Comparison of ENCODE assay signal across 24 cellular contexts in the genomic region with DNA sequence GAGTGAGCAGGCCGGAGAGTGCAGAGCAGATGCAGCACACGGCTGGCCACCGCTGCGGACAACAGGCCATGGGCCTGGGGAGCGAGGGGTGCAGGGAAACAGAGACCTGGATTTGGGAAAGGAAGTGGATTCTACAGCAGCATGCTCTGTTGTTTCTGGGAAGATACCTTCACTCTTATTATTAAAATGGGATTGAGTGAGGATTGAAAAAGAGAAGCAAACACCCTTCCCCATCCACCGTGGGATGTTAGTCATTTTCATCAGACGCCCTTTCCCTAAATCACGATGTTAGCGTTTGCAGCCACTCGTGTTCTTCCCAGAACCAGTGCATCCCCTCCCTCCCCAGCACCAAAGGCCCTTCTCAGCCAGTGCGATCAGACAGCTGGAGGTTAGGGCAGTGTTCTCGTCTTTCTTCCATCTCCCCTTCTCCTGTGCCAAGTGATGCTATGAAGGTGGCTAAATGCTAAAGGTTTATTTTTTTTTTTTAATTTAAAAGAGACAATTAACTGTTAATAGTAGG.
DNase-seq lines count a peak whose midpoint lies in the region; ATAC-seq and TF ChIP-seq lines count a peak whose summit lies in the region.
"Had no signal": no experiment of that assay in that cellular context is flagged by ENCODE, and none has a peak within 500 bp of the region (broad histone marks: within the 10 kb centered on the region; RNA-seq: fewer than 3 reads in every experiment).

No MANE protein-coding gene starts in this region.

- no peak for ATAC-seq in gastrocnemius medialis
- no peak for ATAC-seq in GM21786 (IDR thresholded peaks at IDR 0.05; ENCODE audit: unreplicated experiment)
- no peak for ATAC-seq in GM18909 (IDR thresholded peaks at IDR 0.05; ENCODE audit: poor library complexity, unreplicated experiment)

- DNase-seq in activated CD4-positive, alpha-beta T cell treated with anti-CD3 and anti-CD28 coated beads, Interleukin-2, amount 10 ng/mL, durations not matched to agents 7 days and 5 days = no peak
- DNase-seq in activated CD4-positive, alpha-beta T cell treated with anti-CD3 and anti-CD28 coated beads, Interleukin-2, amount 50 U/mL, for 4 hours = no peak
- DNase-seq in islet precursor cell = peak; percentile 48
- no peak for DNase-seq in gastrocnemius medialis
- no peak for DNase-seq in COLO668 (lab: John Stamatoyannopoulos, UW; ENCODE audit: unreplicated experiment)
- DNase-seq: EL; erythroblast; H9; Kasumi-1; NCI-H1092; NCI-H2029 treated with DMSO at 0.1 percent for 48 hours; NCI-H345; nephron progenitor cell; PC-9; SIG-M5; small intestine; stimulated activated CD4-positive, alpha-beta T cell treated with anti-CD3 and anti-CD28 coated beads, Interleukin-4, amount 100 ng/mL, for 1 hour had no signal

- H3K9me3 Mint-ChIP-seq in activated CD4-positive, alpha-beta T cell treated with anti-CD3 and anti-CD28 coated beads, Interleukin-2, amount 10 ng/mL, durations not matched to agents 7 days and 5 days = peaks cover 9% of the 10 kb centered on the region
- H3K9me3 Mint-ChIP-seq: central memory CD8-positive, alpha-beta T cell had no signal

- H3K27ac ChIP-seq in VCaP (peak overlapping the region; percentile 32; the same call in 1 of the 2 replicates), gastrocnemius medialis (peak overlapping the region; percentile 76 to 89 (median 87))
- H3K27ac ChIP-seq: ascending aorta, BLaER1, PC-9 had no signal

- H3K4me1 ChIP-seq in gastrocnemius medialis = peaks cover 33 to 47% of the 10 kb centered on the region in 2 donors

- POLR2A ChIA-PET in activated CD4-positive, alpha-beta T cell treated with anti-CD3 and anti-CD28 coated beads, Interleukin-2, amount 10 ng/mL, durations not matched to agents 7 days and 5 days (lab: Charles Lee) = no interaction called here

- TF ChIP-seq CTCF in VCaP (conservative IDR thresholded peaks at IDR 0.05) = no peak
- no peak for TF ChIP-seq CTCF in gastrocnemius medialis (IDR thresholded peaks at IDR 0.05 in 4 of 5, conservative IDR thresholded peaks at IDR 0.05 in 1 of 5)

- H3K4me3 ChIP-seq in gastrocnemius medialis = no peak overlapping the region
- H3K4me3 ChIP-seq: ascending aorta, BLaER1, PC-9 had no signal

- H3K4me1 Mint-ChIP-seq in activated CD4-positive, alpha-beta T cell treated with anti-CD3 and anti-CD28 coated beads, Interleukin-2, amount 10 ng/mL, durations not matched to agents 7 days and 5 days = peaks cover 63% of the 10 kb centered on the region

- in situ Hi-C loops in gastrocnemius medialis (cut with MboI; ENCODE audit: low sequenced_read_pairs in 4 of 4) = no loop called here

- no peaks in the 10 kb centered on the region for H3K27me3 Mint-ChIP-seq in activated CD4-positive, alpha-beta T cell treated with anti-CD3 and anti-CD28 coated beads, Interleukin-2, amount 10 ng/mL, durations not matched to agents 7 days and 5 days
- H3K27me3 Mint-ChIP-seq: central memory CD8-positive, alpha-beta T cell; progenitor cell of endocrine pancreas had no signal

- no peaks in the 10 kb centered on the region for H3K36me3 ChIP-seq in gastrocnemius medialis
- H3K36me3 ChIP-seq: ascending aorta had no signal

- no peak for TF ChIP-seq POLR2A in gastrocnemius medialis (IDR thresholded peaks at IDR 0.05)

- no peaks in the 10 kb centered on the region for H3K27me3 ChIP-seq in gastrocnemius medialis
- H3K27me3 ChIP-seq: ascending aorta, BLaER1 had no signal

- no peak overlapping the region for H3K4me3 Mint-ChIP-seq in activated CD4-positive, alpha-beta T cell treated with anti-CD3 and anti-CD28 coated beads, Interleukin-2, amount 10 ng/mL, durations not matched to agents 7 days and 5 days
- H3K4me3 Mint-ChIP-seq: central memory CD8-positive, alpha-beta T cell; H9; nephron progenitor cell had no signal

- H3K36me3 Mint-ChIP-seq in activated CD4-positive, alpha-beta T cell treated with anti-CD3 and anti-CD28 coated beads, Interleukin-2, amount 10 ng/mL, durations not matched to agents 7 days and 5 days (ENCODE audit: low read depth) = peaks cover 65% of the 10 kb centered on the region

- H3K9me3 ChIP-seq in gastrocnemius medialis = no peaks in the 10 kb centered on the region
- H3K9me3 ChIP-seq: ascending aorta had no signal

- CTCF ChIA-PET in activated CD4-positive, alpha-beta T cell treated with anti-CD3 and anti-CD28 coated beads, Interleukin-2, amount 10 ng/mL, durations not matched to agents 7 days and 5 days (lab: Charles Lee) = interaction anchor here (1.0 kb wide), 1 partner anchor 62 kb away, joined by 3 read pairs; no protein-coding TSS in a partner anchor

- intact Hi-C loops in gastrocnemius medialis (cut with DNase I; ENCODE audit: low total_unique reads) = loop anchor here (1.0 to 10.0 kb wide), 2 partner anchors 32 to 250 kb away; partner anchors contain the start of gene RPTOR

- peak overlapping the region; percentile 84 for H3K27ac Mint-ChIP-seq in activated CD4-positive, alpha-beta T cell treated with anti-CD3 and anti-CD28 coated beads, Interleukin-2, amount 10 ng/mL, durations not matched to agents 7 days and 5 days
- H3K27ac Mint-ChIP-seq: progenitor cell of endocrine pancreas had no signal
